In the genomic region with DNA sequence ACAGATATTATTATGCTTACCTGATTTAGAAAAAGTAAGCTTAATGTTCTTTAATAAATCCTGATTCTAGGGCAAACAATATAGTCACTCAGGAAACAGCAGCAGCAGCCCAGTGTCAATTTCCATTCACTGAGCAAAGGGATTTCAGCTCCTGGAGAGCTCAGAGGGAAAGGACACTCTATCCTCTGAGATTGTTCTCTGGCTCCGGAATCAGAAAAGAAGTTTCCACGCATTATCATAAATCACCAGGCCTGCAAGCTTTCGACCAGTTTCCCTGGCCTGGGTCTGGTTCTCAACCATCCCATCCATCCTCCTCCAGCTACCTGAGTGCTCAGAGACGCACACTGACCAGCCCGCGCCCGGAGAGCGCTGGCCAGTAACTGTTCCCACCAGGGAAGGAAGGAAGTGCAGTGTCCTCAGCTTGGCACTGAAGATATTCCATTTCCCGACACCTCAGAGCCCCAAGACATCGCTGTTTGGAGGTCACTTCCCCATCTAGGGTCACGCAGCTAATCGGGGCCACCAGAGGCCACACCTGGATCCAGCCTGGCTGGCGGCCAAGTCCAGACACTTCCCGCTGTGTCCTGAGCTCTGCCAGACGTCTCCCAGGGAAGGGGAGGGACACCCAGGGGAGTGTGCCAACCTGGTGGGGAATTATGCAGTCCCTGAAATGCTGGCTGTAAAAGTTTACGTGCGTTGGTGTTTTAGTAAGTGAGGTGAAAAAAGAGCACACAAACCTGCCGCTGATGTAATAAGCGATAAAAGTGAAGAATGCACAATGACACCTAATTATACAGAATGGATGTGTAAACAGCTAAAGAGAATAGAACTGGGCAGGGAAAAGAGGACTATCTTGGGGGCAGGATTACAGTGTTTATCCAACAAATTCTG, we compare ENCODE assay signal across 10 cellular contexts. TPM values are rescaled to one million over a fixed set of nuclear protein-coding genes. Genes with fewer than 3 reads are reported as not detected.
DNase-seq lines count a peak whose midpoint lies in the region; ATAC-seq and TF ChIP-seq lines count a peak whose summit lies in the region.
"Had no signal": no experiment of that assay in that cellular context is flagged by ENCODE, and none has a peak within 500 bp of the region (broad histone marks: within the 10 kb centered on the region; RNA-seq: fewer than 3 reads in every experiment).

No MANE protein-coding gene starts in this region.

- H3K36me3 Mint-ChIP-seq in glutamatergic neuron (ENCODE audit: unreplicated experiment) = no peaks in the 10 kb centered on the region
- peaks cover 4% of the 10 kb centered on the region for H3K36me3 Mint-ChIP-seq in progenitor cell of endocrine pancreas (ENCODE audit: insufficient read depth)
- H3K36me3 Mint-ChIP-seq in Calu3 (ENCODE audit: insufficient read depth, unreplicated experiment) = no peaks in the 10 kb centered on the region

- peak overlapping the region; percentile 11 for H3K4me3 Mint-ChIP-seq in glutamatergic neuron (ENCODE audit: unreplicated experiment)
- no peak overlapping the region for H3K4me3 Mint-ChIP-seq in progenitor cell of endocrine pancreas (ENCODE audit: low read depth)
- H3K4me3 Mint-ChIP-seq in Calu3 (ENCODE audit: low read depth, unreplicated experiment) = no peak overlapping the region

- TF ChIP-seq CTCF in glutamatergic neuron (IDR thresholded peaks at IDR 0.05; ENCODE audit: partially characterized antibody, unreplicated experiment) (no peak), progenitor cell of endocrine pancreas (IDR thresholded peaks at IDR 0.05; ENCODE audit: unreplicated experiment) (no peak), Calu3 (IDR thresholded peaks at IDR 0.05; ENCODE audit: unreplicated experiment) (no peak)

- H3K9me3 Mint-ChIP-seq in glutamatergic neuron (ENCODE audit: unreplicated experiment) (peaks cover 2% of the 10 kb centered on the region), progenitor cell of endocrine pancreas (ENCODE audit: low read depth) (no peaks in the 10 kb centered on the region), Calu3 (ENCODE audit: low read depth, unreplicated experiment) (no peaks in the 10 kb centered on the region)

- no peak overlapping the region for H3K9ac ChIP-seq in HUES6 (ENCODE audit: low read length)

- H3K4me1 ChIP-seq in HUES6 (ENCODE audit: control insufficient read depth, insufficient read depth, low read length) = peaks cover 26% of the 10 kb centered on the region

- H3K4me1 Mint-ChIP-seq in glutamatergic neuron (ENCODE audit: low read depth, unreplicated experiment) (peaks cover 42% of the 10 kb centered on the region), progenitor cell of endocrine pancreas (ENCODE audit: low read depth) (peaks cover 26% of the 10 kb centered on the region), Calu3 (ENCODE audit: low read depth, unreplicated experiment) (peaks cover 21% of the 10 kb centered on the region)

- intact Hi-C loops in Calu3 (cut with micrococcal nuclease; ENCODE audit: unreplicated experiment) = no loop called here

- H3K27ac Mint-ChIP-seq in glutamatergic neuron (ENCODE audit: unreplicated experiment) (peak overlapping the region; percentile 17), progenitor cell of endocrine pancreas (peak overlapping the region; percentile 91), Calu3 (ENCODE audit: unreplicated experiment) (no peak overlapping the region)

- H3K4me3 ChIP-seq in HUES6 (ENCODE audit: low read depth, low read length) = no peak overlapping the region

- 0 out of 2 replicates have a peak overlapping the region, but pooled peaks have one; percentile 25 for H3K27ac ChIP-seq in HUES6 (ENCODE audit: low read depth, low read length)

- ATAC-seq in HG02981 (IDR thresholded peaks at IDR 0.05; ENCODE audit: unreplicated experiment) (no peak), GM21786 (IDR thresholded peaks at IDR 0.05; ENCODE audit: unreplicated experiment) (no peak)

- H3K36me3 ChIP-seq in HUES6 (ENCODE audit: control insufficient read depth, insufficient read depth, low read length) = peaks cover 30% of the 10 kb centered on the region

- no peaks in the 10 kb centered on the region for H3K9me3 ChIP-seq in HUES6 (ENCODE audit: control insufficient read depth, insufficient read depth, low read depth, low read length)

- peak; percentile 98 for DNase-seq in NCI-H69 (lab: John Stamatoyannopoulos, UW)
- DNase-seq in glutamatergic neuron = no peak
- no peak for DNase-seq in progenitor cell of endocrine pancreas (ENCODE audit: low spot score, unreplicated experiment)
- no peak for DNase-seq in kidney tubule cell (ENCODE audit: low spot score)
- DNase-seq in Calu3 = no peak
- DNase-seq: cortex of kidney had no signal

- CTCF ChIA-PET in Calu3 (lab: Charles Lee) = interaction anchor here (0.6 kb wide), 1 partner anchor 30 kb away, joined by 3 read pairs; no protein-coding TSS in a partner anchor

- H3K27me3 Mint-ChIP-seq in glutamatergic neuron (ENCODE audit: unreplicated experiment) = peaks cover 6% of the 10 kb centered on the region
- H3K27me3 Mint-ChIP-seq in progenitor cell of endocrine pancreas = no peaks in the 10 kb centered on the region
- no peaks in the 10 kb centered on the region for H3K27me3 Mint-ChIP-seq in Calu3 (ENCODE audit: unreplicated experiment)

- BruUV-seq in Calu3 (replicated peaks; lab: Mats Ljungman, UMichigan) = no TSS peak

- no peaks in the 10 kb centered on the region for H3K27me3 ChIP-seq in HUES6 (ENCODE audit: control insufficient read depth, insufficient read depth, low read length)

RNA-seq across cellular contexts. Expression of a gene that starts 29.1 kb away (rescaled TPM):
- 84.9 TPM for total RNA-seq in glutamatergic neuron (ENCODE audit: unreplicated experiment)
- 56.8 and 59.3 TPM in 2 replicates for total RNA-seq in progenitor cell of endocrine pancreas
- total RNA-seq in Calu3 (2022) = 24.2 and 25.6 TPM in 2 replicates

RNA-seq across cellular contexts. Expression of a gene that starts 53.3 kb away (rescaled TPM):
- total RNA-seq in glutamatergic neuron (ENCODE audit: unreplicated experiment) = not detected
- total RNA-seq in progenitor cell of endocrine pancreas = not detected in 2 replicates
- total RNA-seq in Calu3 (2022) = not detected in 2 replicates
- total RNA-seq: ureter had no signal

RNA-seq across cellular contexts. Expression of a gene that starts 53.6 kb away (rescaled TPM):
- total RNA-seq in glutamatergic neuron (ENCODE audit: unreplicated experiment) = 5.0 TPM
- total RNA-seq in progenitor cell of endocrine pancreas = 11.5 and 12.3 TPM in 2 replicates
- 4.5 and 4.8 TPM in 2 replicates for total RNA-seq in Calu3 (2022)
